Comparison of ENCODE assay signal across 9 cellular contexts in the genomic region with DNA sequence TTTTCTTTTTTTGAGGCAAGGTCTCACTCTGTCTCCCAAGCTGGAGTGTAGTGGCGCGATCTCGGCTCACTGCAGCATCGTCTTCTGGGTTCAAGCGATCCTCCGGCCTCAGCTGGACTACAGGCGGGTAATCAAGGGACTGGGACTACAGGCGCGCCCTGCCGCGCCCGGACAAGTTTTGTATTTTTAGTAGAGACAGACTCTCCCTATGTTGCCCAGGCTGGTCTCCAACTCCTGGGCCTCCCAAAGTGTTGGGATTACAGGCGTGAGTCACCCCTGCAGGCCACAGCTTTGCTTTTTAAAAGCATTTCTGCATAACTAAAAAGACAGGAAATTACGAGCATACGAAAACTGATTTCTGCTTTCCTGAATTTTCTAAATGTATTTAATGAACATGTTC. TPM values are rescaled to one million over a fixed set of nuclear protein-coding genes. Genes with fewer than 3 reads are reported as not detected.
DNase-seq lines count a peak whose midpoint lies in the region; ATAC-seq and TF ChIP-seq lines count a peak whose summit lies in the region.
"Had no signal": no experiment of that assay in that cellular context is flagged by ENCODE, and none has a peak within 500 bp of the region (broad histone marks: within the 10 kb centered on the region; RNA-seq: fewer than 3 reads in every experiment).

No MANE protein-coding gene starts in this region.

- ATAC-seq in lower lobe of right lung (no peak), HG03442 (IDR thresholded peaks at IDR 0.05; ENCODE audit: unreplicated experiment) (no peak)

- no peaks in the 10 kb centered on the region for H3K9me3 ChIP-seq in lower lobe of right lung

- in situ Hi-C loops in brain microvascular endothelial cell (cut with HindIII; ENCODE audit: low pct_ligation_motif_present, low sequenced_read_pairs), result no loop called here

- no peaks in the 10 kb centered on the region for H3K36me3 ChIP-seq in brain microvascular endothelial cell (replicated peaks)
- H3K36me3 ChIP-seq in lower lobe of right lung, result no peaks in the 10 kb centered on the region

- peaks cover 11% of the 10 kb centered on the region for H3K4me1 ChIP-seq in lower lobe of right lung

- H3K4me3 ChIP-seq in HL-60 (replicated peaks; ENCODE audit: insufficient read depth, low read length), result peak overlapping the region; percentile 72; the same call in 1 of the 2 replicates
- H3K4me3 ChIP-seq in brain microvascular endothelial cell (ENCODE audit: low read depth, low read length), result peak overlapping the region; percentile 84
- H3K4me3 ChIP-seq in lower lobe of right lung, result peak overlapping the region; percentile 70

- H3K27me3 ChIP-seq in HL-60 (ENCODE audit: insufficient read depth, poor library complexity, severe bottlenecking) (no peaks in the 10 kb centered on the region), brain microvascular endothelial cell (replicated peaks) (no peaks in the 10 kb centered on the region), lower lobe of right lung (ENCODE audit: low read depth) (no peaks in the 10 kb centered on the region)

- DNase-seq in AG08395 (ENCODE audit: low spot score) (peak; percentile 9), HL-60 (ENCODE audit: low read depth in 1 of 2, low spot score in 1 of 2) (no peak), brain microvascular endothelial cell (peak; percentile 20), lower lobe of right lung (no peak), KG1 (lab: John Stamatoyannopoulos, UW) (no peak)
- DNase-seq in effector CD8-positive, alpha-beta T cell (lab: John Stamatoyannopoulos, UW), result no peak
- DNase-seq in activated CD4-positive, alpha-beta T cell treated with anti-CD3 and anti-CD28 coated beads for 48 hours, result no peak
- DNase-seq: activated naive CD4-positive, alpha-beta T cell treated with anti-CD3 and anti-CD28 coated beads, Interleukin-2, amount 50 U/mL, for 16 hours had no signal

- TF ChIP-seq CTCF in HL-60 (IDR thresholded peaks at IDR 0.05; ENCODE audit: insufficient read depth, low read length) (no peak), brain microvascular endothelial cell (IDR thresholded peaks at IDR 0.05; ENCODE audit: low read depth, low read length, missing control alignments) (no peak), lower lobe of right lung (IDR thresholded peaks at IDR 0.05) (no peak)

- intact Hi-C loops in lower lobe of right lung (cut with DNase I), result no loop called here

- H3K27ac ChIP-seq in HL-60 (replicated peaks) (peak overlapping the region; percentile 47), brain microvascular endothelial cell (no peak overlapping the region), lower lobe of right lung (peak overlapping the region; percentile 89)

RNA-seq across cellular contexts. Expression of a gene that starts 0.9 kb away (rescaled TPM):
- 50.6 TPM for total RNA-seq in lower lobe of right lung

RNA-seq across cellular contexts. Expression of a gene that starts 28.0 kb away (rescaled TPM):
- 25.6 TPM for total RNA-seq in lower lobe of right lung

Comparison
In these comparisons a context has a peak if more than half of its experiments do, and no peak if none do; other contexts are left out.
1. DNase-seq: peak in AG08395 (single experiment) and brain microvascular endothelial cell (single experiment); none in HL-60 (0 of 2), lower lobe of right lung (single experiment), effector CD8-positive, alpha-beta T cell (single experiment), KG1 (single experiment) and activated CD4-positive, alpha-beta T cell treated with anti-CD3 and anti-CD28 coated beads for 48 hours (single experiment).
2. Peak in every context shown above with its lines, with median percentiles within 50 percentile points of each other: H3K4me3 ChIP-seq.